ENCODE assay signal across 23 cellular contexts in the genomic region with DNA sequence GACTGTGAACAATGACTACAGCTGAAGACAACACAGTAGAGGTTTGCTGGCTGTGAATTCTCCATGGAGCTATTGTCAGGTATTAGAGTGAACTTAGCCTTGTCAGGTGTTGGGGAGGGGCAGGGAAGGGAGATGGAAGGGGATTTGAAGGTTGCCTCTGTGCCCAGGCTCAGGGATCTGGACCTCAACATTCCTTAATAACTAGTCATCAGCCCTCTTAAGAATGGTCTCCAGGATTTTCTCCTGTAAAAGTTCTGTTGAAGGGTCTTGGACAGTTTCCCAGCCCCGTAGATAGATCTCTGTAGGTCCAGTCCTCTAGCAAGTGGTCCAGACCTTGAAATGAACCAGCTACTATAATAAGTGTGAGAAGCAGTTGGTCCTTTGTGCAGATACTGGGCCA.
"Had no signal": no experiment of that assay in that cellular context is flagged by ENCODE, and none has a peak within 500 bp of the region (broad histone marks: within the 10 kb centered on the region; RNA-seq: fewer than 3 reads in every experiment).

No MANE protein-coding gene starts in this region.

- H3K4me3 ChIP-seq: ascending aorta, mucosa of descending colon, neural progenitor cell, tibial nerve, uterus had no signal

- H3K27ac ChIP-seq: ascending aorta, neural progenitor cell, uterus had no signal

- DNase-seq: activated CD4-positive, alpha-beta memory T cell treated with anti-CD3 and anti-CD28 coated beads for 36 hours; activated CD4-positive, alpha-beta T cell treated with anti-CD3 and anti-CD28 coated beads for 36 hours; activated CD8-positive, alpha-beta memory T cell treated with anti-CD3 and anti-CD28 coated beads, Interleukin-2, amount 10 ng/mL, durations not matched to agents 7 days and 5 days; activated naive CD4-positive, alpha-beta T cell treated with Interleukin-2 at 50 U/mL for 16 hours; activated naive CD8-positive, alpha-beta T cell treated with anti-CD3 and anti-CD28 coated beads, Interleukin-2, amount 50 U/mL, for 24 hours; activated T-cell treated with anti-CD3 and anti-CD28 coated beads, Interleukin-2, amount 50 U/mL, for 1 hour; cerebellar nuclear complex; cortex of kidney; erythroblast; head of caudate nucleus; kidney glomerular epithelial cell; left ventricle myocardium superior; mucosa of descending colon; naive B cell; uterus had no signal

- H3K27me3 Mint-ChIP-seq: activated CD4-positive, alpha-beta memory T cell treated with anti-CD3 and anti-CD28 coated beads for 36 hours; activated CD4-positive, alpha-beta T cell treated with anti-CD3 and anti-CD28 coated beads for 36 hours; activated CD8-positive, alpha-beta memory T cell treated with anti-CD3 and anti-CD28 coated beads, Interleukin-2, amount 10 ng/mL, durations not matched to agents 7 days and 5 days; activated naive CD8-positive, alpha-beta T cell treated with anti-CD3 and anti-CD28 coated beads, Interleukin-2, amount 50 U/mL, for 24 hours; naive B cell; progenitor cell of endocrine pancreas; stimulated activated naive CD8-positive, alpha-beta T cell treated with anti-CD3 and anti-CD28 coated beads, Interleukin-15, Interleukin-2, amounts not matched to agents 100 ng/mL and 50 ng/mL, for 24 hours had no signal

- H3K9me3 ChIP-seq: ascending aorta, mucosa of descending colon, tibial nerve, uterus had no signal

- H3K27ac Mint-ChIP-seq: activated CD4-positive, alpha-beta memory T cell treated with anti-CD3 and anti-CD28 coated beads for 36 hours; activated CD4-positive, alpha-beta T cell treated with anti-CD3 and anti-CD28 coated beads for 36 hours; activated CD8-positive, alpha-beta memory T cell treated with anti-CD3 and anti-CD28 coated beads, Interleukin-2, amount 10 ng/mL, durations not matched to agents 7 days and 5 days; activated naive CD8-positive, alpha-beta T cell treated with anti-CD3 and anti-CD28 coated beads, Interleukin-2, amount 50 U/mL, for 24 hours; activated T-helper 2 cell treated with anti-CD3 and anti-CD28 coated beads, Interferon-gamma antibody, Interleukin-2, Interleukin-4, amounts not matched to agents 10 μg/mL and 5 μg/mL and 100 μg/mL, durations not matched to agents 14 hours and 24 hours and 36 hours; neural progenitor cell; stimulated activated naive CD8-positive, alpha-beta T cell treated with anti-CD3 and anti-CD28 coated beads, Interleukin-15, Interleukin-2, amounts not matched to agents 100 ng/mL and 50 ng/mL, for 24 hours; T-helper 2 cell treated with Interferon-gamma antibody and Interleukin-4, amounts not matched to agents 5 μg/mL and 100 μg/mL, for 36 hours had no signal

- H3K36me3 Mint-ChIP-seq: activated CD4-positive, alpha-beta memory T cell treated with anti-CD3 and anti-CD28 coated beads for 36 hours; activated CD8-positive, alpha-beta memory T cell treated with anti-CD3 and anti-CD28 coated beads, Interleukin-2, amount 10 ng/mL, durations not matched to agents 7 days and 5 days; naive B cell; neural progenitor cell; WTC11 had no signal

- H3K27me3 ChIP-seq: ascending aorta, neural progenitor cell, tibial nerve, uterus had no signal

- H3K4me1 ChIP-seq: ascending aorta, uterus had no signal

- H3K9me3 Mint-ChIP-seq: activated CD4-positive, alpha-beta memory T cell treated with anti-CD3 and anti-CD28 coated beads for 36 hours; activated naive CD8-positive, alpha-beta T cell treated with anti-CD3 and anti-CD28 coated beads, Interleukin-2, amount 50 U/mL, for 24 hours; activated T-helper 2 cell treated with anti-CD3 and anti-CD28 coated beads, Interferon-gamma antibody, Interleukin-2, Interleukin-4, amounts not matched to agents 10 μg/mL and 5 μg/mL and 100 μg/mL, durations not matched to agents 14 hours and 24 hours and 36 hours; naive B cell; neural progenitor cell; stimulated activated naive CD8-positive, alpha-beta T cell treated with anti-CD3 and anti-CD28 coated beads, Interleukin-15, Interleukin-2, amounts not matched to agents 100 ng/mL and 50 ng/mL, for 24 hours; T-helper 2 cell treated with Interferon-gamma antibody and Interleukin-4, amounts not matched to agents 5 μg/mL and 100 μg/mL, for 36 hours; WTC11 had no signal

- H3K4me3 Mint-ChIP-seq: activated CD4-positive, alpha-beta memory T cell treated with anti-CD3 and anti-CD28 coated beads for 36 hours; activated CD4-positive, alpha-beta T cell treated with anti-CD3 and anti-CD28 coated beads for 36 hours; activated CD8-positive, alpha-beta memory T cell treated with anti-CD3 and anti-CD28 coated beads, Interleukin-2, amount 10 ng/mL, durations not matched to agents 7 days and 5 days; activated naive CD8-positive, alpha-beta T cell treated with anti-CD3 and anti-CD28 coated beads, Interleukin-2, amount 50 U/mL, for 24 hours; naive B cell; neural progenitor cell; stimulated activated naive CD8-positive, alpha-beta T cell treated with anti-CD3 and anti-CD28 coated beads, Interleukin-15, Interleukin-2, amounts not matched to agents 100 ng/mL and 50 ng/mL, for 24 hours; T-helper 2 cell treated with Interferon-gamma antibody and Interleukin-4, amounts not matched to agents 5 μg/mL and 100 μg/mL, for 36 hours; WTC11 had no signal

- H3K36me3 ChIP-seq: ascending aorta, neural progenitor cell, tibial nerve, uterus had no signal
